13 cellular contexts compared by ENCODE assay signal in genomic region chr9:129330711-129331279, GRCh38.
DNase-seq lines count a peak whose midpoint lies in the region; ATAC-seq and TF ChIP-seq lines count a peak whose summit lies in the region.
"Had no signal": no experiment of that assay in that cellular context is flagged by ENCODE, and none has a peak within 500 bp of the region (broad histone marks: within the 10 kb centered on the region; RNA-seq: fewer than 3 reads in every experiment).

No MANE protein-coding gene starts in this region.

- CTCF ChIA-PET in A673 (lab: Charles Lee), result no interaction called here

- peak; percentile 58 for DNase-seq in A673 (ENCODE audit: low spot score)
- DNase-seq in GM23338 (ENCODE audit: low spot score), result peak; percentile 36
- DNase-seq in iris pigment epithelial cell (ENCODE audit: low read depth), result peak; percentile 53
- no peak for DNase-seq in SKM-1 treated with dmso at 0.1 percent for 144 hours (lab: John Stamatoyannopoulos, UW; ENCODE audit: unreplicated experiment)
- no peak for DNase-seq in islet precursor cell
- no peak for DNase-seq in kidney tubule cell (ENCODE audit: low spot score)
- DNase-seq in stimulated activated CD4-positive, alpha-beta T cell treated with anti-CD3 and anti-CD28 coated beads, Interleukin-2, amount 100 ng/mL, for 24 hours, result no peak
- DNase-seq: activated CD4-positive, CD25-positive, alpha-beta regulatory T cell treated with anti-CD3 and anti-CD28 coated beads, Interleukin-2, amount 50 U/mL, for 72 hours; body of pancreas; CD4-positive, CD25-positive, alpha-beta regulatory T cell; psoas muscle; stimulated activated CD4-positive, alpha-beta T cell treated with anti-CD3 and anti-CD28 coated beads, Interleukin-4, amount 100 ng/mL, for 1 hour had no signal

- H3K4me1 Mint-ChIP-seq in GM23338, result peaks cover 31% of the 10 kb centered on the region

- BruUV-seq in A673 (replicated peaks; lab: Mats Ljungman, UMichigan), result no TSS peak

- H3K9me3 ChIP-seq in A673 (ENCODE audit: low read depth, low read length, poor library complexity, severe bottlenecking), result no peaks in the 10 kb centered on the region
- H3K9me3 ChIP-seq: body of pancreas had no signal

- no peak overlapping the region for H2AFZ ChIP-seq in GM23338

- no peak overlapping the region for H3K4me2 ChIP-seq in GM23338

- no peaks in the 10 kb centered on the region for H3K36me3 ChIP-seq in A673 (ENCODE audit: insufficient read depth, low read length, poor library complexity, severe bottlenecking)
- H3K36me3 ChIP-seq in GM23338 (ENCODE audit: insufficient read depth), result no peaks in the 10 kb centered on the region

- H3K4me1 ChIP-seq in A673 (ENCODE audit: insufficient read depth, low read length, poor library complexity, severe bottlenecking), result peaks cover 28% of the 10 kb centered on the region
- peaks cover 14% of the 10 kb centered on the region for H3K4me1 ChIP-seq in GM23338 (ENCODE audit: insufficient read depth)

- POLR2A ChIA-PET in A673 (lab: Charles Lee; ENCODE audit: low non-redundant PET), result no interaction called here

- intact Hi-C loops in A673 (cut with micrococcal nuclease; ENCODE audit: unreplicated experiment), result loop anchor here (5.0 to 10.0 kb wide), 2 partner anchors 153 to 186 kb away; partner anchors contain the start of gene IER5L

- no peak for TF ChIP-seq CTCF in A673 (conservative IDR thresholded peaks at IDR 0.05; ENCODE audit: low read depth, low read length)
- TF ChIP-seq CTCF in GM23338 (conservative IDR thresholded peaks at IDR 0.05; ENCODE audit: low read depth in 2 of 2), result no peak

- H3K36me3 Mint-ChIP-seq in GM23338 (ENCODE audit: low read depth), result peaks cover 6% of the 10 kb centered on the region; the same call in 1 of the 3 replicates
- H3K36me3 Mint-ChIP-seq: CD4-positive, CD25-positive, alpha-beta regulatory T cell had no signal

- no peaks in the 10 kb centered on the region for H3K79me2 ChIP-seq in GM23338 (replicated peaks; ENCODE audit: insufficient read depth)

- H3K27ac Mint-ChIP-seq in GM23338, result no peak overlapping the region

- H3K4me3 ChIP-seq in A673 (ENCODE audit: low read depth, low read length, poor library complexity, severe bottlenecking), result no peak overlapping the region
- H3K4me3 ChIP-seq in GM23338, result no peak overlapping the region
- H3K4me3 ChIP-seq: body of pancreas, psoas muscle had no signal

- no peaks in the 10 kb centered on the region; the same call in 1 of the 2 replicates for H3K9me2 ChIP-seq in GM23338 (ENCODE audit: insufficient read depth)

- H3K9me3 Mint-ChIP-seq in GM23338, result peaks cover 13% of the 10 kb centered on the region; the same call in 2 of the 3 replicates

- no peak for ATAC-seq in GM23338
- ATAC-seq in SK-N-SH treated with all-trans-retinoic acid at 6 μM for 48 hours, result no peak
- ATAC-seq: body of pancreas, psoas muscle had no signal

- H4K20me1 ChIP-seq in GM23338 (replicated peaks; ENCODE audit: insufficient read depth), result no peaks in the 10 kb centered on the region

- H3K4me3 Mint-ChIP-seq in GM23338, result no peak overlapping the region

- H3K27me3 Mint-ChIP-seq in GM23338 (ENCODE audit: insufficient read depth, low read depth, poor library complexity), result peaks cover 15% of the 10 kb centered on the region

- H3K27ac ChIP-seq in A673 (ENCODE audit: low read depth, low read length, poor library complexity, severe bottlenecking) (no peak overlapping the region), GM23338 (ENCODE audit: low read depth) (no peak overlapping the region)
- H3K27ac ChIP-seq: psoas muscle had no signal

- peaks cover 24% of the 10 kb centered on the region for H3F3A ChIP-seq in GM23338 (replicated peaks; ENCODE audit: low read depth)

- H3K27me3 ChIP-seq in A673 (replicated peaks; ENCODE audit: insufficient read depth, low read depth, low read length, poor library complexity), result no peaks in the 10 kb centered on the region
- no peaks in the 10 kb centered on the region for H3K27me3 ChIP-seq in GM23338 (ENCODE audit: insufficient read depth)
- H3K27me3 ChIP-seq: body of pancreas had no signal

TF ChIP-seq in GM23338, 12 proteins besides CTCF, POLR2A, EP300 and RAD21:
- TF ChIP-seq ZNF114 (CRISPR knock-in tag; IDR thresholded peaks at IDR 0.05) (no peak), CREB1 (CRISPR knock-in tag; IDR thresholded peaks at IDR 0.05; ENCODE audit: low read depth) (peak; percentile 23; the same call in 1 of the 2 replicates)

TF ChIP-seq in SK-N-SH treated with all-trans-retinoic acid at 6 μM for 48 hours, 23 proteins besides CTCF, POLR2A, EP300 and RAD21:
- TF ChIP-seq ZNF565 (CRISPR knock-in tag; conservative IDR thresholded peaks at IDR 0.05; ENCODE audit: low read depth) (peak; percentile 100), ESRRG (CRISPR knock-in tag; IDR thresholded peaks at IDR 0.05) (no peak)
TF ChIP-seq in SK-N-SH treated with all-trans-retinoic acid at 6 μM for 48 hours: peak in this region for 1.

Comparison
In these comparisons a context has a peak if more than half of its experiments do, and no peak if none do; other contexts are left out.
1. DNase-seq: peak in A673 (single experiment), GM23338 (single experiment) and iris pigment epithelial cell (single experiment); none in SKM-1 treated with dmso at 0.1 percent for 144 hours (single experiment), islet precursor cell (single experiment), kidney tubule cell (single experiment) and stimulated activated CD4-positive, alpha-beta T cell treated with anti-CD3 and anti-CD28 coated beads, Interleukin-2, amount 100 ng/mL, for 24 hours (0 of 2).